19 cellular contexts compared by ENCODE assay signal in the genomic region with DNA sequence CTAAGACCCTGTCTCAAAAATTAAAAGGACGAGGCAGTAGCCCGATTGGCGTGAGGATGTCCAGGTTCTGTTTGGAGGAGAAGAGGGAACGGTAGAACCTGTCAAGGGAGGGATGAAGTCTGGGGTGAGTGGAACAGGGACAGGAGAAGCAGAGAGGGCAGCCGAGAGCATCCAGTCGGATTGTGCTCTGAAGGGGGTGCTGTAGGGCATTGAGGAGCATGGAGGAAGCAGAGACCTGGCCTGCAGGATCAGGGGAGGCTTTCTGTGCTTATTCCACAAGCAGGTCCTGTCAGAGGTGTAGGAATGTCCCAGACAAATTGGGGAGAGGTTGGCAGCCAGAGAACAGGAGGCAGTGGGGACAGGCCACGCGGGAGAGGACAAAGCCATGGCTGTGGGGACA. TPM values are rescaled to one million over a fixed set of nuclear protein-coding genes. Genes with fewer than 3 reads are reported as not detected.
DNase-seq lines count a peak whose midpoint lies in the region; ATAC-seq and TF ChIP-seq lines count a peak whose summit lies in the region.
"Had no signal": no experiment of that assay in that cellular context is flagged by ENCODE, and none has a peak within 500 bp of the region (broad histone marks: within the 10 kb centered on the region; RNA-seq: fewer than 3 reads in every experiment).

No MANE protein-coding gene starts in this region.

- no peaks in the 10 kb centered on the region for H3K9me3 Mint-ChIP-seq in activated CD4-positive, alpha-beta T cell treated with anti-CD3 and anti-CD28 coated beads, Interleukin-2, amount 10 ng/mL, durations not matched to agents 24 days and 14 days
- no peaks in the 10 kb centered on the region for H3K9me3 Mint-ChIP-seq in CD8-positive, alpha-beta T cell
- H3K9me3 Mint-ChIP-seq in dendritic cell treated with granulocyte-macrophage colony-stimulating factor and Interleukin-4, amounts not matched to agents 40 ng/mL and 50 ng/mL, for 4 days: no peaks in the 10 kb centered on the region
- H3K9me3 Mint-ChIP-seq in naive B cell: no peaks in the 10 kb centered on the region
- H3K9me3 Mint-ChIP-seq: CD4-positive, alpha-beta T cell had no signal

- peaks cover 16% of the 10 kb centered on the region for H3K36me3 ChIP-seq in CD8-positive, alpha-beta T cell (ENCODE audit: insufficient read depth, low read length)

- POLR2A ChIA-PET in CD8-positive, alpha-beta T cell (lab: Charles Lee): no interaction called here

- no peak for TF ChIP-seq CTCF in CD8-positive, alpha-beta T cell (IDR thresholded peaks at IDR 0.05)

- H3K36me3 Mint-ChIP-seq in activated CD4-positive, alpha-beta T cell treated with anti-CD3 and anti-CD28 coated beads, Interleukin-2, amount 10 ng/mL, durations not matched to agents 24 days and 14 days (ENCODE audit: low read depth): peaks cover 45% of the 10 kb centered on the region
- peaks cover 47% of the 10 kb centered on the region for H3K36me3 Mint-ChIP-seq in CD8-positive, alpha-beta T cell
- peaks cover 67% of the 10 kb centered on the region for H3K36me3 Mint-ChIP-seq in dendritic cell treated with granulocyte-macrophage colony-stimulating factor and Interleukin-4, amounts not matched to agents 40 ng/mL and 50 ng/mL, for 4 days (ENCODE audit: low read depth)
- peaks cover 16 to 25% of the 10 kb centered on the region in 2 donors for H3K36me3 Mint-ChIP-seq in naive B cell

- peaks cover 7% of the 10 kb centered on the region for H3K4me1 Mint-ChIP-seq in activated CD4-positive, alpha-beta T cell treated with anti-CD3 and anti-CD28 coated beads, Interleukin-2, amount 10 ng/mL, durations not matched to agents 24 days and 14 days
- peaks cover 12% of the 10 kb centered on the region for H3K4me1 Mint-ChIP-seq in CD8-positive, alpha-beta T cell (ENCODE audit: low read depth)
- H3K4me1 Mint-ChIP-seq in dendritic cell treated with granulocyte-macrophage colony-stimulating factor and Interleukin-4, amounts not matched to agents 40 ng/mL and 50 ng/mL, for 4 days (ENCODE audit: low read depth): peaks cover 63% of the 10 kb centered on the region
- peaks cover 30 to 44% (median 43%) of the 10 kb centered on the region in 3 donors for H3K4me1 Mint-ChIP-seq in naive B cell

- H3K27ac Mint-ChIP-seq in activated CD4-positive, alpha-beta T cell treated with anti-CD3 and anti-CD28 coated beads, Interleukin-2, amount 10 ng/mL, durations not matched to agents 24 days and 14 days: peak overlapping the region; percentile 38
- H3K27ac Mint-ChIP-seq in CD8-positive, alpha-beta T cell: peak overlapping the region; percentile 10
- H3K27ac Mint-ChIP-seq in dendritic cell treated with granulocyte-macrophage colony-stimulating factor and Interleukin-4, amounts not matched to agents 40 ng/mL and 50 ng/mL, for 4 days: peak overlapping the region; percentile 96
- H3K27ac Mint-ChIP-seq in naive B cell: peak overlapping the region in 4 of 6 donors; percentile 74 to 91 (median 84)
- H3K27ac Mint-ChIP-seq: CD4-positive, alpha-beta T cell had no signal

- H3K4me3 Mint-ChIP-seq in activated CD4-positive, alpha-beta T cell treated with anti-CD3 and anti-CD28 coated beads, Interleukin-2, amount 10 ng/mL, durations not matched to agents 24 days and 14 days: no peak overlapping the region
- H3K4me3 Mint-ChIP-seq in CD8-positive, alpha-beta T cell: no peak overlapping the region
- peak overlapping the region; percentile 78 for H3K4me3 Mint-ChIP-seq in dendritic cell treated with granulocyte-macrophage colony-stimulating factor and Interleukin-4, amounts not matched to agents 40 ng/mL and 50 ng/mL, for 4 days
- peak overlapping the region in 4 of 8 donors; percentile 32 to 82 (median 69) for H3K4me3 Mint-ChIP-seq in naive B cell
- H3K4me3 Mint-ChIP-seq: CD4-positive, alpha-beta T cell had no signal

- no peak for TF ChIP-seq POLR2A in GM18505 (IDR thresholded peaks at IDR 0.05; ENCODE audit: borderline replicate concordance, extremely low read depth, insufficient read depth, insufficient read length)

- CTCF ChIA-PET in CD8-positive, alpha-beta T cell (lab: Charles Lee): no interaction called here

- H3K27ac ChIP-seq in CD8-positive, alpha-beta T cell (ENCODE audit: low read depth, low read length): no peak overlapping the region
- H3K27ac ChIP-seq: esophagus muscularis mucosa, stomach had no signal

- no peak for ATAC-seq in CD8-positive, alpha-beta T cell
- no peak for ATAC-seq in naive B cell (ENCODE audit: low read depth in 2 of 2)
- no peak for ATAC-seq in GM18505 (IDR thresholded peaks at IDR 0.05; ENCODE audit: unreplicated experiment)

- H3K27me3 Mint-ChIP-seq in activated CD4-positive, alpha-beta T cell treated with anti-CD3 and anti-CD28 coated beads, Interleukin-2, amount 10 ng/mL, durations not matched to agents 24 days and 14 days: no peaks in the 10 kb centered on the region
- no peaks in the 10 kb centered on the region for H3K27me3 Mint-ChIP-seq in CD8-positive, alpha-beta T cell (ENCODE audit: low read depth)
- H3K27me3 Mint-ChIP-seq in dendritic cell treated with granulocyte-macrophage colony-stimulating factor and Interleukin-4, amounts not matched to agents 40 ng/mL and 50 ng/mL, for 4 days: no peaks in the 10 kb centered on the region
- no peaks in the 10 kb centered on the region for H3K27me3 Mint-ChIP-seq in naive B cell
- H3K27me3 Mint-ChIP-seq: CD4-positive, alpha-beta T cell had no signal

- H3K9me3 ChIP-seq in CD8-positive, alpha-beta T cell (ENCODE audit: low read length): no peaks in the 10 kb centered on the region
- H3K9me3 ChIP-seq: esophagus muscularis mucosa, stomach had no signal

- no peaks in the 10 kb centered on the region for H3K4me1 ChIP-seq in CD8-positive, alpha-beta T cell (ENCODE audit: insufficient read depth, low read length)

- H3K27me3 ChIP-seq in CD8-positive, alpha-beta T cell (ENCODE audit: insufficient read depth, low read length): no peaks in the 10 kb centered on the region
- H3K27me3 ChIP-seq: dorsolateral prefrontal cortex, esophagus muscularis mucosa, stomach had no signal

- no peak overlapping the region for H3K4me3 ChIP-seq in CD8-positive, alpha-beta T cell (ENCODE audit: low read depth, low read length)
- H3K4me3 ChIP-seq: dorsolateral prefrontal cortex, esophagus muscularis mucosa, stomach had no signal

- DNase-seq in activated CD4-positive, alpha-beta T cell treated with anti-CD3 and anti-CD28 coated beads, Interleukin-2, amount 10 ng/mL, durations not matched to agents 24 days and 14 days: no peak
- DNase-seq in activated CD4-positive, alpha-beta T cell treated with anti-CD3 and anti-CD28 coated beads, Interleukin-2, amount 50 U/mL, for 4 hours: no peak
- DNase-seq in CD8-positive, alpha-beta T cell: no peak
- DNase-seq in naive B cell: no peak
- no peak for DNase-seq in LoVo (ENCODE audit: low spot score)
- DNase-seq in head of caudate nucleus: no peak
- DNase-seq: activated gamma-delta T cell treated with Interleukin-2 at 50 U/mL for 16 hours; CD4-positive, alpha-beta T cell; dorsolateral prefrontal cortex; mammary epithelial cell; NCI-H1930; NCI-H510A; retina; stomach; SW 1271 had no signal

- intact Hi-C loops in activated CD4-positive, alpha-beta T cell treated with anti-CD3 and anti-CD28 coated beads, Interleukin-2, amount 10 ng/mL, durations not matched to agents 24 days and 14 days (cut with micrococcal nuclease): no loop called here
- intact Hi-C loops in CD8-positive, alpha-beta T cell (cut with DNase I, micrococcal nuclease): no loop called here
- intact Hi-C loops in dendritic cell treated with granulocyte-macrophage colony-stimulating factor and Interleukin-4, amounts not matched to agents 40 ng/mL and 50 ng/mL, for 4 days (cut with micrococcal nuclease): loop anchor here (2.0 kb wide), 1 partner anchor 64 kb away; no protein-coding TSS in a partner anchor
- intact Hi-C loops in head of caudate nucleus (cut with DNase I): no loop called here

RNA-seq across cellular contexts. Expression of a gene that starts 14.1 kb away (rescaled TPM):
- 61.8 and 68.0 TPM in 2 replicates for total RNA-seq in activated CD4-positive, alpha-beta T cell treated with anti-CD3 and anti-CD28 coated beads, Interleukin-2, amount 10 ng/mL, durations not matched to agents 24 days and 14 days
- 10 to 100 TPM; 26.9 to 30.2 TPM for total RNA-seq in CD8-positive, alpha-beta T cell
- polyA plus RNA-seq in naive B cell (ENCODE audit: low read depth in 6 of 6): 1 to 10 TPM; 3.9 to 8.0 (median 5.0) TPM

RNA-seq across cellular contexts. Expression of a gene that starts 17.8 kb away (rescaled TPM):
- 0.92 and 1.6 TPM in 2 replicates for total RNA-seq in activated CD4-positive, alpha-beta T cell treated with anti-CD3 and anti-CD28 coated beads, Interleukin-2, amount 10 ng/mL, durations not matched to agents 24 days and 14 days
- under 1 TPM; 0.28 to 0.98 TPM for total RNA-seq in CD8-positive, alpha-beta T cell
- polyA plus RNA-seq in naive B cell (ENCODE audit: low read depth in 6 of 6): under 1 TPM in 1 of 6 donors, not detected in 5; 0.18 TPM
- total RNA-seq: A172, mammary epithelial cell, stomach had no signal
- polyA plus RNA-seq: mammary epithelial cell had no signal

RNA-seq across cellular contexts. Expression of a gene that starts 32.2 kb away (rescaled TPM):
- total RNA-seq in activated CD4-positive, alpha-beta T cell treated with anti-CD3 and anti-CD28 coated beads, Interleukin-2, amount 10 ng/mL, durations not matched to agents 24 days and 14 days: 16.2 and 16.4 TPM in 2 replicates
- total RNA-seq in CD8-positive, alpha-beta T cell: 10 to 100 TPM; 10.8 to 11.4 TPM
- 1 to 10 TPM; 4.7 to 8.4 (median 5.7) TPM for polyA plus RNA-seq in naive B cell (ENCODE audit: low read depth in 6 of 6)

RNA-seq across cellular contexts. Expression of a gene that starts 37.2 kb away (rescaled TPM):
- total RNA-seq in activated CD4-positive, alpha-beta T cell treated with anti-CD3 and anti-CD28 coated beads, Interleukin-2, amount 10 ng/mL, durations not matched to agents 24 days and 14 days: 49.1 and 51.5 TPM in 2 replicates
- 10 to 100 TPM; 41.9 to 42.1 TPM for total RNA-seq in CD8-positive, alpha-beta T cell
- 10 to 100 TPM; 21.2 to 49.7 (median 28.9) TPM for polyA plus RNA-seq in naive B cell (ENCODE audit: low read depth in 6 of 6)

Comparison
In these comparisons a context has a peak if more than half of its experiments do, and no peak if none do; other contexts are left out.
1. H3K27ac Mint-ChIP-seq: peak in every context shown above with its lines; median percentile 96 in dendritic cell treated with granulocyte-macrophage colony-stimulating factor and Interleukin-4, amounts not matched to agents 40 ng/mL and 50 ng/mL, for 4 days; 84 in naive B cell; 38 in activated CD4-positive, alpha-beta T cell treated with anti-CD3 and anti-CD28 coated beads, Interleukin-2, amount 10 ng/mL, durations not matched to agents 24 days and 14 days; 10 in CD8-positive, alpha-beta T cell.